ENCODE assay signal across 20 cellular contexts in the genomic region with DNA sequence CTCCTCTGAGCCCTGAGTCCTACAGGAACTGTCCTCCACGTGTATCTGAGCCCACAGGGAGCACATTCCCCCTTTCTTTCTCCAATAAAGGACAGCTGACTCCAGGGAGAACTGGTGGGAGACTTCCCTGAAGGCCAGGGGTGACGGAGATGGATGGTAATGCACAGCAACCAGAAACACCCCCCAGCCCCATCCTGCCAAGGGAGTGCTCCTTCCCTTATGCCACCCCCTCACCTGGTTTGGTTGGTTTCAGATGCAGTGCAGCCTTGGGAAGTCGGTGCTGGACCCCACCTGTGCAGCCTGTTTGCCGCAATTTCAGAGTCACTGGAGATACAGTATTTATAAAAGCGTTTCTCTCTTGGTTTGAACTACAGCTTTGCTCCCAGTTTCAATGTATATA. TPM values are rescaled to one million over a fixed set of nuclear protein-coding genes. Genes with fewer than 3 reads are reported as not detected.
"Had no signal": no experiment of that assay in that cellular context is flagged by ENCODE, and none has a peak within 500 bp of the region (broad histone marks: within the 10 kb centered on the region; RNA-seq: fewer than 3 reads in every experiment).

No MANE protein-coding gene starts in this region.

- H3K79me2 ChIP-seq: hepatocyte had no signal

- H3K27me3 ChIP-seq: tibial nerve had no signal

- H3K27me3 Mint-ChIP-seq: stimulated activated naive B cell treated with anti-CD40 and anti-IgM and Interleukin-4, amounts not matched to agents 10 μg/mL and 1 μg/mL and 100 μg/mL, for 72 hours had no signal

- H3K27ac Mint-ChIP-seq: activated naive CD4-positive, alpha-beta T cell treated with anti-CD3 and anti-CD28 coated beads, Interleukin-2, amount 50 U/mL, for 24 hours; nephron; stimulated activated naive B cell treated with anti-CD40 and anti-IgM and Interleukin-4, amounts not matched to agents 10 μg/mL and 1 μg/mL and 100 μg/mL, for 72 hours; T-cell had no signal

- H3K4me3 Mint-ChIP-seq: activated naive CD4-positive, alpha-beta T cell treated with anti-CD3 and anti-CD28 coated beads, Interleukin-2, amount 50 U/mL, for 24 hours; nephron; stimulated activated naive B cell treated with anti-CD40 and anti-IgM and Interleukin-4, amounts not matched to agents 10 μg/mL and 1 μg/mL and 100 μg/mL, for 72 hours; T-cell had no signal

- H3K36me3 Mint-ChIP-seq: activated naive CD4-positive, alpha-beta T cell treated with anti-CD3 and anti-CD28 coated beads, Interleukin-2, amount 50 U/mL, for 24 hours; stimulated activated naive B cell treated with anti-CD40 and anti-IgM and Interleukin-4, amounts not matched to agents 10 μg/mL and 1 μg/mL and 100 μg/mL, for 72 hours; T-cell had no signal

- H3K9me3 ChIP-seq: esophagus muscularis mucosa, left ventricle myocardium inferior, psoas muscle, tibial nerve had no signal

- DNase-seq: activated CD4-positive, alpha-beta T cell treated with anti-CD3 and anti-CD28 coated beads for 4 hours; amniotic stem cell; central memory CD4-positive, alpha-beta T cell; effector CD4-positive, alpha-beta T cell; kidney; left ventricle myocardium inferior; psoas muscle; stimulated activated CD4-positive, alpha-beta T cell treated with anti-CD3 and anti-CD28 coated beads, Interleukin-12 subunit alpha, Interleukin-12 subunit beta, amount 100 ng/mL, for 4 hours; stimulated activated naive B cell treated with anti-CD40 and anti-IgM and Interleukin-4, amounts not matched to agents 10 μg/mL and 1 μg/mL and 100 μg/mL, for 72 hours; substantia nigra had no signal

- H3K4me1 ChIP-seq: esophagus muscularis mucosa, left ventricle myocardium inferior, psoas muscle had no signal

- H2AFZ ChIP-seq: hepatocyte had no signal

- H3K4me1 Mint-ChIP-seq: nephron had no signal

- H3K9me3 Mint-ChIP-seq: activated naive CD4-positive, alpha-beta T cell treated with anti-CD3 and anti-CD28 coated beads, Interleukin-2, amount 50 U/mL, for 24 hours; nephron; stimulated activated naive B cell treated with anti-CD40 and anti-IgM and Interleukin-4, amounts not matched to agents 10 μg/mL and 1 μg/mL and 100 μg/mL, for 72 hours; T-cell had no signal

- ATAC-seq: psoas muscle; Right ventricle myocardium inferior; stimulated activated naive B cell treated with anti-CD40 and anti-IgM and Interleukin-4, amounts not matched to agents 10 μg/mL and 1 μg/mL and 100 μg/mL, for 72 hours; T-cell had no signal

- H3K36me3 ChIP-seq: esophagus muscularis mucosa, left ventricle myocardium inferior, tibial nerve had no signal

- H3K27ac ChIP-seq: coronary artery, esophagus muscularis mucosa, hepatocyte, left ventricle myocardium inferior, psoas muscle, SK-N-MC, tibial nerve, VCaP had no signal

- H3K4me3 ChIP-seq: coronary artery, esophagus muscularis mucosa, hepatocyte, left ventricle myocardium inferior, psoas muscle, SK-N-MC, tibial nerve had no signal

- H3K4me2 ChIP-seq: hepatocyte had no signal

RNA-seq across cellular contexts. Expression of a gene that starts 24.0 kb away (rescaled TPM):
- total RNA-seq: left ventricle myocardium inferior, Right ventricle myocardium inferior had no signal
